21 cellular contexts compared by ENCODE assay signal in the genomic region with DNA sequence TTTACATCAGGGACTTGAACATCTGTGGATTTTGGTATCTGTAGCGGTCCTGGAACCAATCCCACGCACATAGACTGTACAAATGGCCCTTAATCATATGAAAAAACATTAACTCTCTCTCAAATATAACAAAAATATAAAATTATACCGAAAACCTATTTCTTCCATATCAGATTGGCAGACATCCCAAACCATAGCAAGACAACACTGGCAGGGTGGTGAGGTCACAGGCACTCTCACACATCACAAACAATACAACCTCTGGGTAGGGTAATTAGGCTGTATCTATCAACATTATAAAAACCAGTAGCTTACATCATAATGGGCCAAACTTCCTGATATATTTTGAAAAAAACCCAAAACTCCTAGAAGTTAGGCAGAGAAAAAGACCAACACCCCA. TPM values are rescaled to one million over a fixed set of nuclear protein-coding genes. Genes with fewer than 3 reads are reported as not detected.
"Had no signal": no experiment of that assay in that cellular context is flagged by ENCODE, and none has a peak within 500 bp of the region (broad histone marks: within the 10 kb centered on the region; RNA-seq: fewer than 3 reads in every experiment).

No MANE protein-coding gene starts in this region.

- H3K4me3 ChIP-seq: SJSA1, SK-N-MC had no signal

- H3K27ac ChIP-seq: SJSA1, SK-N-MC had no signal

- DNase-seq: KBM-7, MV-4-11, NCI-H1048, NCI-H1105, NCI-H1417, NCI-H1436 treated with DMSO at 0.1 percent for 48 hours, NCI-H1694, NCI-H187 treated with DMSO at 0.1 percent for 48 hours, NCI-H2029 treated with DMSO at 0.1 percent for 48 hours, NCI-H2171 treated with DMSO at 0.1 percent for 48 hours, NCI-H345, NCI-H446 treated with DMSO at 0.1 percent for 48 hours, NCI-H510A treated with DMSO at 0.1 percent for 48 hours, NCI-H526, NCI-H82, Right ventricle myocardium superior, RPMI8226, SIG-M5 had no signal

- H3K36me3 ChIP-seq: SJSA1 had no signal

- H3K4me1 ChIP-seq: SJSA1 had no signal

- H3K27me3 ChIP-seq: SJSA1 had no signal

RNA-seq across cellular contexts. Expression of gene OVOL2, which starts 40.9 kb away (rescaled TPM):
- total RNA-seq: LHCN-M2, Right ventricle myocardium superior, SJSA1 had no signal
